22 cellular contexts compared by ENCODE assay signal in the genomic region with DNA sequence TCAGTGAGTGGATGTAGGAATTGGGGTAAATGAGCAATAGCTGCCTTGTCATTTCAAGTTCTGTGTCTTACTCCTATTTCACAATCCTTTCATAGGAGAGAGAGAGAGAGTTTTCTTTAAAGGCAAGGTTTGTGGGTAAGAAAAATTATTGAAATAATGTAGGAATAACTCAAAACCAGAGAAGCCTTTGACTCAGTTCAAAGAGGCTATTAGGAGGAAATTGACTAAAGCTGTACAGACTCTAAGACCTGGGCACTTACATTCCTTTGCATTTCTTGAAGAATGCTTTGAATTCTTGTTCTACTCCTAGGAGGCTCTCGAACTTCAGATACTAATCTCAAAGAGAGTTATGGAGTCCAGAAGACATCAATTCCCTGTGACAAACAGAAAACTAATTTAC.
DNase-seq lines count a peak whose midpoint lies in the region; ATAC-seq and TF ChIP-seq lines count a peak whose summit lies in the region.
"Had no signal": no experiment of that assay in that cellular context is flagged by ENCODE, and none has a peak within 500 bp of the region (broad histone marks: within the 10 kb centered on the region; RNA-seq: fewer than 3 reads in every experiment).

No MANE protein-coding gene starts in this region.

- H3K9ac ChIP-seq in fibroblast of lung (ENCODE audit: insufficient read depth, low read length), result no peak overlapping the region
- H3K9ac ChIP-seq: KMS-11 had no signal

- no peaks in the 10 kb centered on the region for H3K4me1 ChIP-seq in fibroblast of lung (ENCODE audit: control insufficient read depth, extremely low read depth, insufficient read depth, low read length)
- H3K4me1 ChIP-seq: Peyer's patch had no signal

- H3K9me3 ChIP-seq in fibroblast of lung (ENCODE audit: control insufficient read depth, insufficient read depth, low read depth, low read length), result no peaks in the 10 kb centered on the region
- H3K9me3 ChIP-seq: ascending aorta, Peyer's patch had no signal

- H3K4me2 ChIP-seq in fibroblast of lung (ENCODE audit: extremely low read depth, insufficient read depth, low read length), result no peak overlapping the region
- H3K4me2 ChIP-seq: KMS-11 had no signal

- H3K27me3 Mint-ChIP-seq in mesothelial cell of epicardium (ENCODE audit: low read depth), result no peaks in the 10 kb centered on the region
- H3K27me3 Mint-ChIP-seq: memory B cell had no signal

- H3K4me1 Mint-ChIP-seq in mesothelial cell of epicardium, result peaks cover 40% of the 10 kb centered on the region
- H3K4me1 Mint-ChIP-seq: memory B cell had no signal

- TF ChIP-seq CTCF in fibroblast of lung (conservative IDR thresholded peaks at IDR 0.05 in 1 of 2, IDR thresholded peaks at IDR 0.05 in 1 of 2; ENCODE audit: low read depth in 1 of 2, low read length in 2 of 2) (no peak), mesothelial cell of epicardium (IDR thresholded peaks at IDR 0.05; ENCODE audit: unreplicated experiment) (no peak)

- peak overlapping the region; percentile 95 for H3K27ac Mint-ChIP-seq in mesothelial cell of epicardium
- H3K27ac Mint-ChIP-seq: memory B cell had no signal

- H3K79me2 ChIP-seq in fibroblast of lung (ENCODE audit: control insufficient read depth, insufficient read depth, low read length), result peaks cover 1% of the 10 kb centered on the region

- DNase-seq in AG20443 (ENCODE audit: low spot score), result peak; percentile 52
- peak; percentile 35 for DNase-seq in LHCN-M2 (ENCODE audit: low read depth)
- DNase-seq in fibroblast of lung (ENCODE audit: low read depth in 2 of 2), result peak; percentile 13 to 87
- DNase-seq in mesothelial cell of epicardium (ENCODE audit: low spot score in 2 of 2, unreplicated experiment in 2 of 2), result no peak
- no peak for DNase-seq in T-helper 2 cell
- no peak for DNase-seq in Right ventricle myocardium superior
- DNase-seq in NCI-H345 (lab: John Stamatoyannopoulos, UW), result no peak
- no peak for DNase-seq in NOMO-1 treated with dmso at 0.1 percent for 144 hours (lab: John Stamatoyannopoulos, UW; ENCODE audit: unreplicated experiment)
- DNase-seq: activated CD4-positive, alpha-beta T cell treated with anti-CD3 and anti-CD28 coated beads for 4 hours; activated gamma-delta T cell; head of caudate nucleus; islet precursor cell; NCI-H1092 treated with DMSO at 0.1 percent for 48 hours; Peyer's patch; stimulated activated naive CD4-positive, alpha-beta T cell treated with Interleukin-2 at 50 U/mL for 16 hours had no signal

- no peak overlapping the region for H3K4me3 ChIP-seq in fibroblast of lung (replicated peaks in 1 of 4; ENCODE audit: control extremely low read depth in 1 of 4, insufficient read depth in 1 of 4, low read depth in 3 of 4, low read length in 4 of 4)
- H3K4me3 ChIP-seq: ascending aorta, coronary artery, Peyer's patch, SK-N-MC had no signal

- H3K9me3 Mint-ChIP-seq in mesothelial cell of epicardium, result peaks cover 10% of the 10 kb centered on the region
- H3K9me3 Mint-ChIP-seq: memory B cell had no signal

- H3K36me3 ChIP-seq in fibroblast of lung (ENCODE audit: control insufficient read depth, insufficient read depth, low read length), result no peaks in the 10 kb centered on the region
- H3K36me3 ChIP-seq: ascending aorta, Peyer's patch had no signal

- no peak overlapping the region for H3K27ac ChIP-seq in fibroblast of lung (ENCODE audit: insufficient read depth, low read length)
- H3K27ac ChIP-seq: ascending aorta, coronary artery, HL-60, KMS-11, Peyer's patch, SK-N-MC had no signal

- H4K20me1 ChIP-seq in fibroblast of lung (ENCODE audit: control insufficient read depth, extremely low read depth, insufficient read depth, low read length), result no peaks in the 10 kb centered on the region

- no peak for ATAC-seq in Right ventricle myocardium superior (ENCODE audit: poor library complexity)

- no peaks in the 10 kb centered on the region for H3K27me3 ChIP-seq in fibroblast of lung (ENCODE audit: control insufficient read depth, insufficient read depth, low read length)
- H3K27me3 ChIP-seq: ascending aorta, Peyer's patch had no signal

- H3K4me3 Mint-ChIP-seq in mesothelial cell of epicardium, result no peak overlapping the region
- H3K4me3 Mint-ChIP-seq: memory B cell, neural crest cell had no signal

- H2AFZ ChIP-seq in fibroblast of lung (ENCODE audit: low read length), result no peak overlapping the region

- intact Hi-C loops in Right ventricle myocardium superior (cut with DNase I), result no loop called here

- H3K36me3 Mint-ChIP-seq in mesothelial cell of epicardium, result peaks cover 10% of the 10 kb centered on the region
- H3K36me3 Mint-ChIP-seq: memory B cell had no signal

Comparison
In these comparisons a context has a peak if more than half of its experiments do, and no peak if none do; other contexts are left out.
1. DNase-seq: peak in AG20443 (single experiment), LHCN-M2 (single experiment) and fibroblast of lung (2 of 2); none in mesothelial cell of epicardium (0 of 2), T-helper 2 cell (0 of 5), Right ventricle myocardium superior (single experiment), NCI-H345 (single experiment) and NOMO-1 treated with dmso at 0.1 percent for 144 hours (single experiment).